Comparison of ENCODE assay signal across 29 cellular contexts in genomic region chr13:106621833-106622232, GRCh38.
"Had no signal": no experiment of that assay in that cellular context is flagged by ENCODE, and none has a peak within 500 bp of the region (broad histone marks: within the 10 kb centered on the region; RNA-seq: fewer than 3 reads in every experiment).

No MANE protein-coding gene starts in this region.

- H3K27ac Mint-ChIP-seq: stimulated activated effector memory CD8-positive, alpha-beta T cell treated with anti-CD3 and anti-CD28 coated beads, Interleukin-12 subunit alpha, Interleukin-12 subunit beta, amount 100 ng/mL, for 72 hours; stimulated activated memory B cell treated with anti-CD40 and anti-IgM and Interleukin-4, amounts not matched to agents 10 μg/mL and 1 μg/mL and 100 μg/mL, for 72 hours; stimulated activated naive B cell treated with anti-CD40 and anti-IgM and Interleukin-4, amounts not matched to agents 10 μg/mL and 1 μg/mL and 100 μg/mL, for 72 hours; stimulated activated naive CD8-positive, alpha-beta T cell treated with anti-CD3 and anti-CD28 coated beads, Interleukin-15, amount 100 ng/mL, for 72 hours; stimulated activated naive CD8-positive, alpha-beta T cell treated with anti-CD3 and anti-CD28 coated beads, Interleukin-15, Interleukin-2, amounts not matched to agents 100 ng/mL and 50 ng/mL, for 24 hours had no signal

- FAIRE-seq: urothelium cell line had no signal

- H3K4me1 ChIP-seq: testis, thyroid gland, uterus had no signal

- H3K4me1 Mint-ChIP-seq: stimulated activated naive CD8-positive, alpha-beta T cell treated with anti-CD3 and anti-CD28 coated beads, Interleukin-15, amount 100 ng/mL, for 72 hours had no signal

- H3K27ac ChIP-seq: stomach, suprapubic skin, testis, thoracic aorta, thyroid gland, tibial artery, tibial nerve, transverse colon, upper lobe of right lung, uterus, vagina had no signal

- H3K4me3 ChIP-seq: stomach, suprapubic skin, testis, thoracic aorta, thyroid gland, tibial artery, tibial nerve, transverse colon, upper lobe of left lung, upper lobe of right lung, uterus, vagina had no signal

- H3K9me3 ChIP-seq: stomach, suprapubic skin, testis, thoracic aorta, thyroid gland, tibial artery, tibial nerve, transverse colon, upper lobe of left lung, upper lobe of right lung, uterus, vagina had no signal

- H3K27me3 ChIP-seq: suprapubic skin, testis, thyroid gland, tibial nerve, transverse colon, upper lobe of left lung, uterus, vagina had no signal

- H3K4me3 Mint-ChIP-seq: stimulated activated effector memory CD8-positive, alpha-beta T cell treated with anti-CD3 and anti-CD28 coated beads, Interleukin-12 subunit alpha, Interleukin-12 subunit beta, amount 100 ng/mL, for 72 hours; stimulated activated memory B cell treated with anti-CD40 and anti-IgM and Interleukin-4, amounts not matched to agents 10 μg/mL and 1 μg/mL and 100 μg/mL, for 72 hours; stimulated activated naive B cell treated with anti-CD40 and anti-IgM and Interleukin-4, amounts not matched to agents 10 μg/mL and 1 μg/mL and 100 μg/mL, for 72 hours; stimulated activated naive CD8-positive, alpha-beta T cell treated with anti-CD3 and anti-CD28 coated beads, Interleukin-15, amount 100 ng/mL, for 72 hours; stimulated activated naive CD8-positive, alpha-beta T cell treated with anti-CD3 and anti-CD28 coated beads, Interleukin-15, Interleukin-2, amounts not matched to agents 100 ng/mL and 50 ng/mL, for 24 hours; type B pancreatic cell had no signal

- ATAC-seq: stimulated activated effector memory CD8-positive, alpha-beta T cell treated with anti-CD3 and anti-CD28 coated beads, Interleukin-12 subunit alpha, Interleukin-12 subunit beta, amount 100 ng/mL, for 72 hours; stimulated activated memory B cell treated with anti-CD40 and anti-IgM and Interleukin-4, amounts not matched to agents 10 μg/mL and 1 μg/mL and 100 μg/mL, for 72 hours; stimulated activated naive B cell treated with anti-CD40 and anti-IgM and Interleukin-4, amounts not matched to agents 10 μg/mL and 1 μg/mL and 100 μg/mL, for 72 hours; stimulated activated naive CD8-positive, alpha-beta T cell treated with anti-CD3 and anti-CD28 coated beads, Interleukin-15, amount 100 ng/mL, for 72 hours; stimulated activated naive CD8-positive, alpha-beta T cell treated with anti-CD3 and anti-CD28 coated beads, Interleukin-15, Interleukin-2, amounts not matched to agents 100 U/mL and 50 U/mL, for 24 hours; upper lobe of right lung had no signal

- H3K36me3 Mint-ChIP-seq: stimulated activated effector memory CD8-positive, alpha-beta T cell treated with anti-CD3 and anti-CD28 coated beads, Interleukin-12 subunit alpha, Interleukin-12 subunit beta, amount 100 ng/mL, for 72 hours; stimulated activated memory B cell treated with anti-CD40 and anti-IgM and Interleukin-4, amounts not matched to agents 10 μg/mL and 1 μg/mL and 100 μg/mL, for 72 hours; stimulated activated naive B cell treated with anti-CD40 and anti-IgM and Interleukin-4, amounts not matched to agents 10 μg/mL and 1 μg/mL and 100 μg/mL, for 72 hours; type B pancreatic cell had no signal

- H3K36me3 ChIP-seq: stomach, suprapubic skin, thoracic aorta, thyroid gland, tibial artery, tibial nerve, transverse colon, upper lobe of left lung, upper lobe of right lung, uterus, vagina had no signal

- DNase-seq: stimulated activated CD4-positive, alpha-beta T cell treated with anti-CD3 and anti-CD28 coated beads, Interleukin-2, amount 100 ng/mL, for 48 hours; stimulated activated CD4-positive, alpha-beta T cell treated with anti-CD3 and anti-CD28 coated beads, Interleukin-4, amount 100 ng/mL, for 1 hour; stimulated activated CD4-positive, alpha-beta T cell treated with anti-CD3 and anti-CD28 coated beads, Interleukin-4, amount 100 ng/mL, for 24 hours; stimulated activated CD4-positive, alpha-beta T cell treated with anti-CD3 and anti-CD28 coated beads, Interleukin-4, amount 100 ng/mL, for 4 hours; stimulated activated CD8-positive, alpha-beta memory T cell treated with anti-CD3 and anti-CD28 coated beads, Interleukin-4, amount 100 ng/mL, for 48 hours; stimulated activated naive B cell treated with anti-CD40 and anti-IgM and Interleukin-4, amounts not matched to agents 10 μg/mL and 1 μg/mL and 100 μg/mL, for 72 hours; stimulated activated naive CD4-positive, alpha-beta T cell; stimulated activated naive CD4-positive, alpha-beta T cell treated with Interleukin-2 at 50 U/mL for 16 hours; stimulated activated naive CD8-positive, alpha-beta T cell treated with anti-CD3 and anti-CD28 coated beads, Interleukin-15, amount 100 ng/mL, for 72 hours; stimulated activated naive CD8-positive, alpha-beta T cell treated with anti-CD3 and anti-CD28 coated beads, Interleukin-15, Interleukin-2, amounts not matched to agents 100 U/mL and 50 U/mL, for 24 hours; stomach; substantia nigra; testis; thyroid gland; tibial artery; transverse colon; trophoblast cell; upper lobe of left lung; upper lobe of right lung; uterus had no signal

- H3K9me3 Mint-ChIP-seq: stimulated activated effector memory CD8-positive, alpha-beta T cell treated with anti-CD3 and anti-CD28 coated beads, Interleukin-12 subunit alpha, Interleukin-12 subunit beta, amount 100 ng/mL, for 72 hours; stimulated activated memory B cell treated with anti-CD40 and anti-IgM and Interleukin-4, amounts not matched to agents 10 μg/mL and 1 μg/mL and 100 μg/mL, for 72 hours; stimulated activated naive B cell treated with anti-CD40 and anti-IgM and Interleukin-4, amounts not matched to agents 10 μg/mL and 1 μg/mL and 100 μg/mL, for 72 hours; stimulated activated naive CD8-positive, alpha-beta T cell treated with anti-CD3 and anti-CD28 coated beads, Interleukin-15, amount 100 ng/mL, for 72 hours; stimulated activated naive CD8-positive, alpha-beta T cell treated with anti-CD3 and anti-CD28 coated beads, Interleukin-15, Interleukin-2, amounts not matched to agents 100 ng/mL and 50 ng/mL, for 24 hours had no signal
